In the genomic region with DNA sequence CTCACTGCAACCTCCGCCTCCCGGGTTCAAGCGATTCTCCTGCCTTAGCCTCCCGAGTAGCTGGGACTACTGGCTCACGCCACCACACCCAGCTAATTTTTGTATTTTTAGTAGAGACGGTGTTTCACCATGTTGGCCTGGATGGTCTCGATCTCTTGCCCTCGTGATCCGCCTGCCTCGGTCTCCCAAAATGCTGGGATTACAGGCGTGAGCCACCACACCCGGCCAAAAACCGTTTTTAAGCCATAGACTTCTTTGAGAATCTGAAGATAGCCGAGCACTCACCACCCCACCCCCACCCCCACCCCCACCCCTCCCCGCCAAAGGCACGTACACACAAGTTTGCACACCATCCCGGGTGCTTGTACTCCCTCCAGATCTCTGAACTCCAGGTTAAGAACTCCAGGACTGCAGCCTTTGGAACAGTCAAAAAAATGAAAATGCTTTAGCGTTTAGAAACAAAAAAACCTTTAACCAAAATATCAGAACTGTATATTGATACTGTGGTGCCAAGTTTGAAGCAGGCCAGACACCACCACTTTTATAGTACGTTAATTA, we compare ENCODE assay signal across 1 cellular context.
TF ChIP-seq lines count a peak whose summit lies in the region.

No MANE protein-coding gene starts in this region.

TF ChIP-seq in K562, 482 proteins besides CTCF, POLR2A, EP300 and RAD21:
- TF ChIP-seq SMC3 (conservative IDR thresholded peaks at IDR 0.05; ENCODE audit: insufficient read depth, low read depth, low read length) (0 out of 2 replicates have a peak, but pooled peaks have one; percentile 8), ZNF780A (CRISPR knock-in tag; IDR thresholded peaks at IDR 0.05) (no peak), ETV6 (IDR thresholded peaks at IDR 0.05; ENCODE audit: borderline replicate concordance in 1 of 2, low read depth in 2 of 2, low read length in 1 of 2) (no peak), ETV6 (CRISPR knock-in tag; IDR thresholded peaks at IDR 0.05; ENCODE audit: borderline replicate concordance) (no peak), ZC3H11A (IDR thresholded peaks at IDR 0.05; ENCODE audit: low read depth, low read length) (0 out of 2 replicates have a peak, but pooled peaks have one; percentile 61), SAFB (IDR thresholded peaks at IDR 0.05; ENCODE audit: borderline replicate concordance, low read depth, low read length) (no peak), NR2C2 (CRISPR knock-in tag; IDR thresholded peaks at IDR 0.05) (peak; percentile 35; the same call in 1 of the 2 replicates), NR2C2 (tag; IDR thresholded peaks at IDR 0.05) (no peak), TBL1XR1 (IDR thresholded peaks at IDR 0.05; ENCODE audit: low read length in 2 of 2) (peak in 1 of 2 experiments; percentile 34; a peak in 1 of 4 replicates), MYC (IDR thresholded peaks at IDR 0.05; ENCODE audit: low read depth, low read length) (peak; percentile 17; the same call in 1 of the 2 replicates), MYC (CRISPR knock-in tag; IDR thresholded peaks at IDR 0.05; ENCODE audit: borderline replicate concordance, low read depth) (no peak)
- TF ChIP-seq, protein P1, sequence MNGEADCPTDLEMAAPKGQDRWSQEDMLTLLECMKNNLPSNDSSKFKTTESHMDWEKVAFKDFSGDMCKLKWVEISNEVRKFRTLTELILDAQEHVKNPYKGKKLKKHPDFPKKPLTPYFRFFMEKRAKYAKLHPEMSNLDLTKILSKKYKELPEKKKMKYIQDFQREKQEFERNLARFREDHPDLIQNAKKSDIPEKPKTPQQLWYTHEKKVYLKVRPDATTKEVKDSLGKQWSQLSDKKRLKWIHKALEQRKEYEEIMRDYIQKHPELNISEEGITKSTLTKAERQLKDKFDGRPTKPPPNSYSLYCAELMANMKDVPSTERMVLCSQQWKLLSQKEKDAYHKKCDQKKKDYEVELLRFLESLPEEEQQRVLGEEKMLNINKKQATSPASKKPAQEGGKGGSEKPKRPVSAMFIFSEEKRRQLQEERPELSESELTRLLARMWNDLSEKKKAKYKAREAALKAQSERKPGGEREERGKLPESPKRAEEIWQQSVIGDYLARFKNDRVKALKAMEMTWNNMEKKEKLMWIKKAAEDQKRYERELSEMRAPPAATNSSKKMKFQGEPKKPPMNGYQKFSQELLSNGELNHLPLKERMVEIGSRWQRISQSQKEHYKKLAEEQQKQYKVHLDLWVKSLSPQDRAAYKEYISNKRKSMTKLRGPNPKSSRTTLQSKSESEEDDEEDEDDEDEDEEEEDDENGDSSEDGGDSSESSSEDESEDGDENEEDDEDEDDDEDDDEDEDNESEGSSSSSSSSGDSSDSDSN (IDR thresholded peaks at IDR 0.05; ENCODE audit: borderline replicate concordance in 1 of 2, low read depth in 2 of 2, low read length in 2 of 2), result 0 out of 4 replicates have a peak, but pooled peaks of 1 of the 2 experiments have one; percentile 37
TF ChIP-seq in K562: peak in this region for 6.
